ENCODE assay signal across 19 cellular contexts in genomic region chr6:156914171-156914570, GRCh38.
DNase-seq lines count a peak whose midpoint lies in the region; ATAC-seq and TF ChIP-seq lines count a peak whose summit lies in the region.
"Had no signal": no experiment of that assay in that cellular context is flagged by ENCODE, and none has a peak within 500 bp of the region (broad histone marks: within the 10 kb centered on the region; RNA-seq: fewer than 3 reads in every experiment).

No MANE protein-coding gene starts in this region.

- H3K4me3 ChIP-seq in CD8-positive, alpha-beta T cell (ENCODE audit: low read depth, low read length): no peak overlapping the region
- no peak overlapping the region for H3K4me3 ChIP-seq in psoas muscle
- H3K4me3 ChIP-seq: HAP-1, Peyer's patch had no signal

- TF ChIP-seq CTCF in CD8-positive, alpha-beta T cell (IDR thresholded peaks at IDR 0.05): no peak
- TF ChIP-seq CTCF in psoas muscle (IDR thresholded peaks at IDR 0.05): no peak

- peaks cover 35% of the 10 kb centered on the region for H3K4me1 ChIP-seq in CD8-positive, alpha-beta T cell (ENCODE audit: insufficient read depth, low read length)
- peaks cover 47% of the 10 kb centered on the region for H3K4me1 ChIP-seq in psoas muscle
- H3K4me1 ChIP-seq: HAP-1 had no signal

- H3K4me1 Mint-ChIP-seq in CD8-positive, alpha-beta T cell (ENCODE audit: low read depth): peaks cover 74% of the 10 kb centered on the region
- peaks cover 47 to 64% (median 61%) of the 10 kb centered on the region in 3 donors for H3K4me1 Mint-ChIP-seq in IgD-negative memory B cell

- peak overlapping the region; percentile 62 for H3K27ac Mint-ChIP-seq in CD8-positive, alpha-beta T cell
- H3K27ac Mint-ChIP-seq in IgD-negative memory B cell: peak overlapping the region; percentile 1 to 5 (median 3)

- H3K36me3 Mint-ChIP-seq in CD8-positive, alpha-beta T cell: peaks cover 16% of the 10 kb centered on the region
- H3K36me3 Mint-ChIP-seq in IgD-negative memory B cell: peaks cover 7% of the 10 kb centered on the region

- H3K27me3 Mint-ChIP-seq in CD8-positive, alpha-beta T cell (ENCODE audit: low read depth): no peaks in the 10 kb centered on the region
- no peaks in the 10 kb centered on the region for H3K27me3 Mint-ChIP-seq in IgD-negative memory B cell

- H3K9me3 Mint-ChIP-seq in CD8-positive, alpha-beta T cell: no peaks in the 10 kb centered on the region
- no peaks in the 10 kb centered on the region for H3K9me3 Mint-ChIP-seq in IgD-negative memory B cell
- H3K9me3 Mint-ChIP-seq: CD14-positive monocyte had no signal

- POLR2A ChIA-PET in CD8-positive, alpha-beta T cell (lab: Charles Lee): no interaction called here

- no peaks in the 10 kb centered on the region for H3K36me3 ChIP-seq in CD8-positive, alpha-beta T cell (ENCODE audit: insufficient read depth, low read length)
- H3K36me3 ChIP-seq in psoas muscle (ENCODE audit: insufficient read depth in 1 of 2, low read depth in 1 of 2): no peaks in the 10 kb centered on the region
- H3K36me3 ChIP-seq: HAP-1, Peyer's patch had no signal

- H3K4me3 Mint-ChIP-seq in CD8-positive, alpha-beta T cell: no peak overlapping the region
- H3K4me3 Mint-ChIP-seq in IgD-negative memory B cell: peak overlapping the region in 1 of 4 donors; percentile 60
- H3K4me3 Mint-ChIP-seq: CD14-positive monocyte had no signal

- intact Hi-C loops in CD8-positive, alpha-beta T cell (cut with DNase I, micrococcal nuclease): no loop called here
- intact Hi-C loops in psoas muscle (cut with DNase I): no loop called here

- WGBS in psoas muscle, 3 donors: 65 to 75% (median 69%) methylated on average over 7 of the region's 7 CpGs

- H3K27ac ChIP-seq in CD8-positive, alpha-beta T cell (ENCODE audit: low read depth, low read length): no peak overlapping the region
- no peak overlapping the region for H3K27ac ChIP-seq in psoas muscle
- H3K27ac ChIP-seq: Peyer's patch had no signal

- H3K9me3 ChIP-seq in CD8-positive, alpha-beta T cell (ENCODE audit: low read length): no peaks in the 10 kb centered on the region
- no peaks in the 10 kb centered on the region for H3K9me3 ChIP-seq in psoas muscle
- H3K9me3 ChIP-seq: HAP-1, Peyer's patch had no signal

- no peak for ATAC-seq in CD8-positive, alpha-beta T cell
- ATAC-seq in psoas muscle: peak in 3 of 4 donors; percentile 62 to 74 (median 66)

- no peak for DNase-seq in CD8-positive, alpha-beta T cell
- peak; percentile 25 for DNase-seq in myocyte (ENCODE audit: low read depth)
- no peak for DNase-seq in psoas muscle
- DNase-seq in NCI-H1417 treated with DMSO at 0.1 percent for 48 hours (lab: John Stamatoyannopoulos, UW): no peak
- no peak for DNase-seq in hepatic stellate cell (ENCODE audit: low spot score)
- no peak for DNase-seq in GF-D8 (lab: John Stamatoyannopoulos, UW)
- DNase-seq in NOMO-1 treated with dmso at 0.1 percent for 144 hours (lab: John Stamatoyannopoulos, UW; ENCODE audit: unreplicated experiment): no peak
- DNase-seq: EL, KG1, NCI-H1092, NCI-H1436 treated with DMSO at 0.1 percent for 48 hours, NCI-H1930, NCI-H226, NCI-H510A treated with DMSO at 0.1 percent for 48 hours, NCI-H774, Peyer's patch had no signal

- CTCF ChIA-PET in CD8-positive, alpha-beta T cell (lab: Charles Lee): no interaction called here

- H3K27me3 ChIP-seq in CD8-positive, alpha-beta T cell (ENCODE audit: insufficient read depth, low read length): no peaks in the 10 kb centered on the region
- no peaks in the 10 kb centered on the region for H3K27me3 ChIP-seq in psoas muscle (ENCODE audit: insufficient read depth in 3 of 3, low read length in 2 of 3)
- H3K27me3 ChIP-seq: Peyer's patch had no signal
